Comparison of ENCODE assay signal across 9 cellular contexts in the genomic region with DNA sequence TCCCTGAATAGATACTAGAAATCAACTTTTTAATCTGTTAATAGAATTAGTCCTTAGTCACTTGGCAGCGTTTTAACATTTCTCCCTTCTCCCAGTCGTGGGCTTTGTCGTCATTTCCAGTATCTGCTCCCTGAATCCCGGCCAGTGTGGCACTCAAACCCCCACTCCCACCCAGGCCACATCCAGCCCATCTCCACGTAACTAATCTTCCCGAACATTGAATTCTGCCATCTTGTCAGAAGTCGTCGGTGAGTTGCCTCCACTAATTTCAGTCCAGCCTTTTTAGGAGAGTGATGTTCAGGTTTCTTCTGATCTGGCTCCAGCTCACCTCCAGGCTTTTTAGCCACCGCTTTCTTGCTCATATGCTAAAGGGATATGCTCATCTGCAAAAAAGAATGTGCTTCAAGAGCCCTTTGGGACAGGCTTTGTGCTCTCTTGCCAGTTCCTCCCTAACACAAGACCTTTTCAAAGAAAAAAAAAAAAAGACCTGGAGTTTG. TPM values are rescaled to one million over a fixed set of nuclear protein-coding genes. Genes with fewer than 3 reads are reported as not detected.
DNase-seq lines count a peak whose midpoint lies in the region; FAIRE-seq and TF ChIP-seq lines count a peak whose summit lies in the region.
"Had no signal": no experiment of that assay in that cellular context is flagged by ENCODE, and none has a peak within 500 bp of the region (broad histone marks: within the 10 kb centered on the region; RNA-seq: fewer than 3 reads in every experiment).

No MANE protein-coding gene starts in this region.

- peak overlapping the region; percentile 84 for H3K4me3 Mint-ChIP-seq in activated CD4-positive, alpha-beta T cell treated with anti-CD3 and anti-CD28 coated beads, Interleukin-2, amount 10 ng/mL, durations not matched to agents 7 days and 5 days

- H3K27me3 ChIP-seq in rectal smooth muscle tissue (ENCODE audit: control insufficient read depth, insufficient read depth, low read length), result no peaks in the 10 kb centered on the region

- FAIRE-seq in HTR-8/SVneo (lab: Jason Lieb, UNC), result no peak
- FAIRE-seq: endometrium had no signal

- H3K9me3 Mint-ChIP-seq in activated CD4-positive, alpha-beta T cell treated with anti-CD3 and anti-CD28 coated beads, Interleukin-2, amount 10 ng/mL, durations not matched to agents 7 days and 5 days, result no peaks in the 10 kb centered on the region

- peaks cover 20% of the 10 kb centered on the region for H3K4me1 ChIP-seq in rectal smooth muscle tissue (ENCODE audit: control insufficient read depth, insufficient read depth, low read length)

- no peaks in the 10 kb centered on the region for H3K36me3 ChIP-seq in rectal smooth muscle tissue (ENCODE audit: control insufficient read depth, insufficient read depth, low read length)

- TF ChIP-seq CTCF in VCaP (conservative IDR thresholded peaks at IDR 0.05) (no peak), fibroblast of the aortic adventitia (IDR thresholded peaks at IDR 0.05; ENCODE audit: insufficient read depth, low read length) (no peak)

- CTCF ChIA-PET in activated CD4-positive, alpha-beta T cell treated with anti-CD3 and anti-CD28 coated beads, Interleukin-2, amount 10 ng/mL, durations not matched to agents 7 days and 5 days (lab: Charles Lee), result interaction anchor here (1.6 kb wide), 1 partner anchor 149 kb away, joined by 4 read pairs; no protein-coding TSS in a partner anchor

- H3K4me3 ChIP-seq in fibroblast of the aortic adventitia (ENCODE audit: low read depth, low read length) (peak overlapping the region; percentile 76), rectal smooth muscle tissue (ENCODE audit: low read length) (peak overlapping the region; percentile 82)

- POLR2A ChIA-PET in activated CD4-positive, alpha-beta T cell treated with anti-CD3 and anti-CD28 coated beads, Interleukin-2, amount 10 ng/mL, durations not matched to agents 7 days and 5 days (lab: Charles Lee), result no interaction called here

- H3K27me3 Mint-ChIP-seq in activated CD4-positive, alpha-beta T cell treated with anti-CD3 and anti-CD28 coated beads, Interleukin-2, amount 10 ng/mL, durations not matched to agents 7 days and 5 days, result no peaks in the 10 kb centered on the region

- H3K4me1 Mint-ChIP-seq in activated CD4-positive, alpha-beta T cell treated with anti-CD3 and anti-CD28 coated beads, Interleukin-2, amount 10 ng/mL, durations not matched to agents 7 days and 5 days, result peaks cover 47% of the 10 kb centered on the region

- peak overlapping the region; percentile 91 for H3K27ac ChIP-seq in VCaP
- H3K27ac ChIP-seq in rectal smooth muscle tissue (ENCODE audit: low read depth, low read length), result peak overlapping the region; percentile 98

- H3K9ac ChIP-seq in rectal smooth muscle tissue (ENCODE audit: low read length), result peak overlapping the region; percentile 79

- DNase-seq in activated CD4-positive, alpha-beta T cell treated with anti-CD3 and anti-CD28 coated beads, Interleukin-2, amount 10 ng/mL, durations not matched to agents 7 days and 5 days, result no peak
- DNase-seq in activated CD4-positive, alpha-beta T cell treated with anti-CD3 and anti-CD28 coated beads, Interleukin-2, amount 50 U/mL, for 4 hours, result no peak
- DNase-seq in fibroblast of the aortic adventitia (ENCODE audit: low read depth) (no peak), HTR-8/SVneo (ENCODE audit: insufficient read length, low spot score) (no peak), NCI-H187 (lab: John Stamatoyannopoulos, UW) (no peak), NCI-H146 treated with DMSO at 0.1 percent for 48 hours (lab: John Stamatoyannopoulos, UW; ENCODE audit: unreplicated experiment) (no peak)

- peak overlapping the region; percentile 82 for H3K27ac Mint-ChIP-seq in activated CD4-positive, alpha-beta T cell treated with anti-CD3 and anti-CD28 coated beads, Interleukin-2, amount 10 ng/mL, durations not matched to agents 7 days and 5 days

- peaks cover 33% of the 10 kb centered on the region for H3K36me3 Mint-ChIP-seq in activated CD4-positive, alpha-beta T cell treated with anti-CD3 and anti-CD28 coated beads, Interleukin-2, amount 10 ng/mL, durations not matched to agents 7 days and 5 days (ENCODE audit: low read depth)

RNA-seq across cellular contexts. Expression of a gene that starts 1.3 kb away (rescaled TPM):
- 10 to 100 TPM; 61.8 to 61.9 TPM for total RNA-seq in activated CD4-positive, alpha-beta T cell treated with anti-CD3 and anti-CD28 coated beads, Interleukin-2, amount 10 ng/mL, durations not matched to agents 7 days and 5 days
- 112 and 131 TPM in 2 replicates for total RNA-seq in fibroblast of the aortic adventitia (ENCODE audit: low replicate concordance)

RNA-seq across cellular contexts. Expression of a gene that starts 51.0 kb away (rescaled TPM):
- 10 to 100 TPM in 1 of 2 experiments, 1 to 10 TPM in 1; 8.3 to 10.3 TPM for total RNA-seq in activated CD4-positive, alpha-beta T cell treated with anti-CD3 and anti-CD28 coated beads, Interleukin-2, amount 10 ng/mL, durations not matched to agents 7 days and 5 days
- total RNA-seq in fibroblast of the aortic adventitia (ENCODE audit: low replicate concordance), result 4.8 and 22.2 TPM in 2 replicates
